In the genomic region with DNA sequence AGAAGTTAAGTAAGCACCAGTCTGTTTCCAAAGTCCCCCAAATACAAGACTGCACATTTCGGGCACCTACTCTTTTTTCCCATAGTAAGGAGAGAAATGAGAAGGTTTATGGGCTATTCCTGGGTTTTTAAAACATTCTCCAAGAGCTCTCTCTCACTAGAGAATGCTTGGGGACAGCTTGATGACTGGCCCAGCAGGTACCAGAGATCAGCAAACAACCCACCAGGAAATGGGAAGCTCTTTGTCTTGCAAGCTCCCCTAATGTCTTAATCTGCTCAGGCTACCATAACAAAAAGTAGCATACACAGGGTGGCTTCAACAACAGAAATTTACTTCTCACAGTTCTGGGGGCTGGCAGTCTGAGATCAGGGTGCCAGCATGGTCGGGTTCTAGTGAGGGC, we compare ENCODE assay signal across 21 cellular contexts.
"Had no signal": no experiment of that assay in that cellular context is flagged by ENCODE, and none has a peak within 500 bp of the region (broad histone marks: within the 10 kb centered on the region; RNA-seq: fewer than 3 reads in every experiment).

No MANE protein-coding gene starts in this region.

- H3K4me1 ChIP-seq: right lobe of liver, tibial nerve, upper lobe of left lung had no signal

- H3K27me3 ChIP-seq: esophagus squamous epithelium, neutrophil, right lobe of liver, tibial nerve had no signal

- DNase-seq: esophagus squamous epithelium, foreskin melanocyte, glutamatergic neuron, heart right ventricle, hippocampal formation, kidney, right lobe of liver, small intestine, upper lobe of left lung had no signal

- H3K27ac ChIP-seq: coronary artery, esophagus squamous epithelium, heart right ventricle, neutrophil, parathyroid adenoma, right lobe of liver, thoracic aorta, tibial nerve, upper lobe of left lung had no signal

- H3K9me3 Mint-ChIP-seq: memory B cell; naive B cell; natural killer cell treated with Interleukin-12 subunit alpha and Interleukin-12 subunit beta and Interleukin-15 and Interleukin-18, amount 100 ng/mL, for 72 hours; neural crest cell; stimulated activated naive B cell treated with anti-CD40 and anti-IgM and Interleukin-4, amounts not matched to agents 10 μg/mL and 1 μg/mL and 100 μg/mL, for 72 hours; stimulated activated naive CD8-positive, alpha-beta T cell treated with anti-CD3 and anti-CD28 coated beads, Interleukin-15, Interleukin-2, amounts not matched to agents 100 ng/mL and 50 ng/mL, for 24 hours had no signal

- H3K9ac ChIP-seq: parathyroid adenoma had no signal

- H3K4me1 Mint-ChIP-seq: memory B cell, naive B cell had no signal

- H3K4me3 Mint-ChIP-seq: memory B cell; naive B cell; natural killer cell treated with Interleukin-12 subunit alpha and Interleukin-12 subunit beta and Interleukin-15 and Interleukin-18, amount 100 ng/mL, for 72 hours; neural crest cell; stimulated activated naive B cell treated with anti-CD40 and anti-IgM and Interleukin-4, amounts not matched to agents 10 μg/mL and 1 μg/mL and 100 μg/mL, for 72 hours; stimulated activated naive CD8-positive, alpha-beta T cell treated with anti-CD3 and anti-CD28 coated beads, Interleukin-15, Interleukin-2, amounts not matched to agents 100 ng/mL and 50 ng/mL, for 24 hours had no signal

- H2AFZ ChIP-seq: parathyroid adenoma had no signal

- H3K27ac Mint-ChIP-seq: memory B cell; naive B cell; natural killer cell treated with Interleukin-12 subunit alpha and Interleukin-12 subunit beta and Interleukin-15 and Interleukin-18, amount 100 ng/mL, for 72 hours; progenitor cell of endocrine pancreas; stimulated activated naive B cell treated with anti-CD40 and anti-IgM and Interleukin-4, amounts not matched to agents 10 μg/mL and 1 μg/mL and 100 μg/mL, for 72 hours; stimulated activated naive CD8-positive, alpha-beta T cell treated with anti-CD3 and anti-CD28 coated beads, Interleukin-15, Interleukin-2, amounts not matched to agents 100 ng/mL and 50 ng/mL, for 24 hours had no signal

- ATAC-seq: heart right ventricle had no signal

- H3K9me3 ChIP-seq: esophagus squamous epithelium, neutrophil, right lobe of liver, thoracic aorta, tibial nerve, upper lobe of left lung had no signal

- H3K27me3 Mint-ChIP-seq: stimulated activated naive CD8-positive, alpha-beta T cell treated with anti-CD3 and anti-CD28 coated beads, Interleukin-15, Interleukin-2, amounts not matched to agents 100 ng/mL and 50 ng/mL, for 24 hours had no signal

- H3K36me3 Mint-ChIP-seq: memory B cell; naive B cell; natural killer cell treated with Interleukin-12 subunit alpha and Interleukin-12 subunit beta and Interleukin-15 and Interleukin-18, amount 100 ng/mL, for 72 hours; stimulated activated naive B cell treated with anti-CD40 and anti-IgM and Interleukin-4, amounts not matched to agents 10 μg/mL and 1 μg/mL and 100 μg/mL, for 72 hours had no signal
